ENCODE assay signal across 11 cellular contexts in the genomic region with DNA sequence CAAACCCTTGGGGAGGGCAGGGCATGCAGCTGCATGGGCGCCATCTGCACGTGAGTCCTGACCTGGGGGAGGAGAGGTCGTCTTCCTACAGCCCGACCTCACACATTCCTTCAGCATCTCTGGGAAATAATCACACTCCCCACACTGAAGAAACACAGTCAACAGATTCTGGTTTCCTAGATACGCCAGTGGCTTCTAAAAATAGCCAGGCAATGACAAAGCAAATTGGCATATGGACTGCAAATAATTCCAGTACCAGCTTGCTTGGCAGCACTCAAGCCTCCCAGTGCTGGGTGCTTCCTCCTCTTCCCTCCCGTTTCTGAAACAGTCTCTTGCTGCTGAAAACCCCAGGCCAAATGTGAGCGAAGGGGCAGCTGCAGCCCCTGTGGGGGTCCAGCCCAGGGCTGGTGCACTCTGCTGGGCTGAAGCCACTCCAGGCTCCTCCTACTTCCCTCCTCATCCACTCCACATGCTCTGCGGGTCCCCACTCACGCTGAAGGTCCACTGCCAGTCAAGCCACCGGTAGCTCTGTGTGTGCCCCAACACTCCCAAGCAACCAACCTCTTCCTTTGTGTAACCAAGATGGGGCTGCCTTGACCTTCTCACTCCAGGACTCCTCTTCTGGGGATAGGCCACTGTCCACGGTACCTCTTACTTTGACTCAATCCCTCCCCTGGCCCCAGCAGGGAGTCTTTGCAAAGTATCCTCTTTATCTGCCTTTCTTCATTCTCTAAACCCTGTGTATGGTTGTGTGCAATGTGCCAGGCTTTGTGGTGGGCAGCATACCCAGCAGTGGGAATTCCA.
DNase-seq lines count a peak whose midpoint lies in the region; TF ChIP-seq lines count a peak whose summit lies in the region.
"Had no signal": no experiment of that assay in that cellular context is flagged by ENCODE, and none has a peak within 500 bp of the region (broad histone marks: within the 10 kb centered on the region; RNA-seq: fewer than 3 reads in every experiment).

No MANE protein-coding gene starts in this region.

- DNase-seq in DMS79 (lab: John Stamatoyannopoulos, UW) (peak; percentile 18), NCI-H226 (peak; percentile 51), esophagus muscularis mucosa (ENCODE audit: extremely low spot score) (no peak), pons (ENCODE audit: low spot score) (peak; percentile 59), GM13976 (ENCODE audit: low spot score) (no peak), GM10266 (ENCODE audit: extremely low spot score) (no peak)
- DNase-seq in stimulated activated CD8-positive, alpha-beta memory T cell treated with anti-CD3 and anti-CD28 coated beads, Interleukin-4, amount 100 ng/mL, for 48 hours, result no peak
- DNase-seq in activated T-cell treated with anti-CD3 and anti-CD28 coated beads, Interleukin-2, amount 50 U/mL, for 24 hours, result no peak
- DNase-seq: naive B cell had no signal

- no peaks in the 10 kb centered on the region for H3K27me3 ChIP-seq in esophagus muscularis mucosa

- peaks cover 30 to 51% (median 38%) of the 10 kb centered on the region in 4 donors for H3K4me1 ChIP-seq in esophagus muscularis mucosa

- H3K9me3 ChIP-seq in esophagus muscularis mucosa, result no peaks in the 10 kb centered on the region

- peak; percentile 9 for TF ChIP-seq EP300 in esophagus muscularis mucosa (IDR thresholded peaks at IDR 0.05)

- in situ Hi-C loops in GM13976 (cut with MboI; ENCODE audit: low sequenced_read_pairs, unreplicated experiment), result no loop called here

- no peaks in the 10 kb centered on the region for H3K36me3 ChIP-seq in esophagus muscularis mucosa

- no peaks in the 10 kb centered on the region for H3K4me1 Mint-ChIP-seq in activated T-cell treated with anti-CD3 and anti-CD28 coated beads, Interleukin-2, amount 50 U/mL, for 24 hours (ENCODE audit: low read depth)
- H3K4me1 Mint-ChIP-seq: activated T-helper 17 cell treated with anti-CD3 and anti-CD28 coated beads, Interleukin-2, amount 50 U/mL, for 72 hours had no signal

- peak overlapping the region; percentile 72 to 84 (median 81) for H3K27ac ChIP-seq in esophagus muscularis mucosa (replicated peaks in 1 of 4)

- H3K4me3 ChIP-seq in esophagus muscularis mucosa, result peak overlapping the region in 1 of 4 donors; percentile 9
- H3K4me3 ChIP-seq: GM12878 had no signal

- TF ChIP-seq POLR2A in esophagus muscularis mucosa (IDR thresholded peaks at IDR 0.05; ENCODE audit: low read depth), result no peak

- no peak overlapping the region for H3K27ac Mint-ChIP-seq in activated T-cell treated with anti-CD3 and anti-CD28 coated beads, Interleukin-2, amount 50 U/mL, for 24 hours
- H3K27ac Mint-ChIP-seq: activated T-helper 17 cell treated with anti-CD3 and anti-CD28 coated beads, Interleukin-2, amount 50 U/mL, for 72 hours; naive B cell had no signal

- no peak overlapping the region for H3K4me3 Mint-ChIP-seq in activated T-cell treated with anti-CD3 and anti-CD28 coated beads, Interleukin-2, amount 50 U/mL, for 24 hours
- H3K4me3 Mint-ChIP-seq: activated T-helper 17 cell treated with anti-CD3 and anti-CD28 coated beads, Interleukin-2, amount 50 U/mL, for 72 hours had no signal

- intact Hi-C loops in esophagus muscularis mucosa (cut with DNase I), result no loop called here

- WGBS in esophagus muscularis mucosa, result 38% methylated on average over 11 of the region's 11 CpGs

- H3K36me3 Mint-ChIP-seq in activated T-cell treated with anti-CD3 and anti-CD28 coated beads, Interleukin-2, amount 50 U/mL, for 24 hours (ENCODE audit: low read depth), result no peaks in the 10 kb centered on the region
- H3K36me3 Mint-ChIP-seq: naive B cell had no signal

- TF ChIP-seq CTCF in esophagus muscularis mucosa (IDR thresholded peaks at IDR 0.05), result no peak
- no peak for TF ChIP-seq CTCF in GM13976 (IDR thresholded peaks at IDR 0.05; ENCODE audit: borderline replicate concordance, control extremely low read depth, extremely low read depth, insufficient read depth, missing control alignments)
- no peak for TF ChIP-seq CTCF in GM10266 (IDR thresholded peaks at IDR 0.05; ENCODE audit: control insufficient read depth, insufficient read depth, low read depth, missing control alignments)

- H3K9me3 Mint-ChIP-seq in activated T-cell treated with anti-CD3 and anti-CD28 coated beads, Interleukin-2, amount 50 U/mL, for 24 hours, result no peaks in the 10 kb centered on the region
- H3K9me3 Mint-ChIP-seq: activated T-helper 17 cell treated with anti-CD3 and anti-CD28 coated beads, Interleukin-2, amount 50 U/mL, for 72 hours had no signal

- H3K27me3 Mint-ChIP-seq in activated T-cell treated with anti-CD3 and anti-CD28 coated beads, Interleukin-2, amount 50 U/mL, for 24 hours, result peaks cover 35% of the 10 kb centered on the region

Comparison
In these comparisons a context has a peak if more than half of its experiments do, and no peak if none do; other contexts are left out.
1. DNase-seq: peak in DMS79 (single experiment), NCI-H226 (single experiment) and pons (single experiment); none in esophagus muscularis mucosa (single experiment), stimulated activated CD8-positive, alpha-beta memory T cell treated with anti-CD3 and anti-CD28 coated beads, Interleukin-4, amount 100 ng/mL, for 48 hours (single experiment), GM13976 (single experiment), GM10266 (single experiment) and activated T-cell treated with anti-CD3 and anti-CD28 coated beads, Interleukin-2, amount 50 U/mL, for 24 hours (single experiment).